In genomic region chr3:33914731-33915389, GRCh38 we compare ENCODE assay signal across 1 cellular context.
TF ChIP-seq lines count a peak whose summit lies in the region.

No MANE protein-coding gene starts in this region.

TF ChIP-seq in K562, 482 proteins besides CTCF, POLR2A, EP300 and RAD21 (continued from another document and continues in another):
- TF ChIP-seq SFPQ (IDR thresholded peaks at IDR 0.05; ENCODE audit: low read depth, low read length) (no peak), WHSC1 (IDR thresholded peaks at IDR 0.05; ENCODE audit: low read length) (no peak), SREBF2 (CRISPR knock-in tag; IDR thresholded peaks at IDR 0.05) (no peak), STAT5A (IDR thresholded peaks at IDR 0.05; ENCODE audit: borderline replicate concordance, low read length) (peak; percentile 56; the same call in 1 of the 2 replicates), ZNF217 (CRISPR knock-in tag; IDR thresholded peaks at IDR 0.05) (no peak), L3MBTL2 (IDR thresholded peaks at IDR 0.05) (peak; percentile 51), ZKSCAN8 (CRISPR knock-in tag; IDR thresholded peaks at IDR 0.05) (no peak), FUS (optimal IDR thresholded peaks at IDR 0.05; ENCODE audit: low read depth, low read length) (no peak), THRA (IDR thresholded peaks at IDR 0.05) (no peak), ZNF174 (CRISPR knock-in tag; IDR thresholded peaks at IDR 0.05) (no peak), ELF1 (tag; IDR thresholded peaks at IDR 0.05) (no peak), NR1H2 (CRISPR knock-in tag; IDR thresholded peaks at IDR 0.05) (no peak), CBX2 (IDR thresholded peaks at IDR 0.05; ENCODE audit: insufficient read depth, low read length, poor library complexity, severe bottlenecking) (no peak), FOSL1 (tag; conservative IDR thresholded peaks at IDR 0.05) (no peak), FOXP1 (CRISPR knock-in tag; IDR thresholded peaks at IDR 0.05) (no peak), HIVEP1 (CRISPR knock-in tag; IDR thresholded peaks at IDR 0.05) (no peak), LCOR (CRISPR knock-in tag; IDR thresholded peaks at IDR 0.05) (peak; percentile 76; the same call in 1 of the 2 replicates), ZNF57 (CRISPR knock-in tag; IDR thresholded peaks at IDR 0.05) (no peak), NRF1 (conservative IDR thresholded peaks at IDR 0.05 in 1 of 2, IDR thresholded peaks at IDR 0.05 in 1 of 2) (peak; percentile 23 to 34; a peak in 2 of 4 replicates), TEAD2 (tag; IDR thresholded peaks at IDR 0.05) (peak; percentile 71), THAP12 (CRISPR knock-in tag; IDR thresholded peaks at IDR 0.05) (no peak), CAMTA2 (CRISPR knock-in tag; conservative IDR thresholded peaks at IDR 0.05) (no peak), CC2D1A (IDR thresholded peaks at IDR 0.05) (no peak), TBL1XR1 (IDR thresholded peaks at IDR 0.05; ENCODE audit: low read length in 2 of 2) (peak; percentile 73 to 85; a peak in 3 of 4 replicates), ZNF785 (CRISPR knock-in tag; IDR thresholded peaks at IDR 0.05) (no peak), ZNF347 (CRISPR knock-in tag; IDR thresholded peaks at IDR 0.05; ENCODE audit: low read depth) (no peak), NR3C1 (CRISPR knock-in tag; IDR thresholded peaks at IDR 0.05) (no peak), ZNF444 (CRISPR knock-in tag; IDR thresholded peaks at IDR 0.05) (no peak), ZNF644 (tag; IDR thresholded peaks at IDR 0.05; ENCODE audit: low read depth) (peak; percentile 76; the same call in 1 of the 2 replicates), KDM1A (IDR thresholded peaks at IDR 0.05) (peak; percentile 54 to 82; a peak in 3 of 4 replicates), JUND (IDR thresholded peaks at IDR 0.05; ENCODE audit: borderline replicate concordance, low read depth, low read length) (peak; percentile 78), JUND (tag; IDR thresholded peaks at IDR 0.05; ENCODE audit: borderline replicate concordance, low read depth, low read length) (peak; percentile 61; the same call in 1 of the 3 replicates), FOXA3 (CRISPR knock-in tag; conservative IDR thresholded peaks at IDR 0.05 in 1 of 2, IDR thresholded peaks at IDR 0.05 in 1 of 2) (no peak), ZNF212 (CRISPR knock-in tag; IDR thresholded peaks at IDR 0.05) (no peak), KLF10 (CRISPR knock-in tag; IDR thresholded peaks at IDR 0.05) (no peak), ZEB2 (IDR thresholded peaks at IDR 0.05) (no peak), CEBPB (tag; IDR thresholded peaks at IDR 0.05) (peak; percentile 37; the same call in 1 of the 2 replicates), RBM34 (IDR thresholded peaks at IDR 0.05; ENCODE audit: borderline replicate concordance, insufficient read depth, low read length) (no peak), RBFOX2 (IDR thresholded peaks at IDR 0.05; ENCODE audit: low read depth, low read length) (no peak)
- TF ChIP-seq, protein P1, sequence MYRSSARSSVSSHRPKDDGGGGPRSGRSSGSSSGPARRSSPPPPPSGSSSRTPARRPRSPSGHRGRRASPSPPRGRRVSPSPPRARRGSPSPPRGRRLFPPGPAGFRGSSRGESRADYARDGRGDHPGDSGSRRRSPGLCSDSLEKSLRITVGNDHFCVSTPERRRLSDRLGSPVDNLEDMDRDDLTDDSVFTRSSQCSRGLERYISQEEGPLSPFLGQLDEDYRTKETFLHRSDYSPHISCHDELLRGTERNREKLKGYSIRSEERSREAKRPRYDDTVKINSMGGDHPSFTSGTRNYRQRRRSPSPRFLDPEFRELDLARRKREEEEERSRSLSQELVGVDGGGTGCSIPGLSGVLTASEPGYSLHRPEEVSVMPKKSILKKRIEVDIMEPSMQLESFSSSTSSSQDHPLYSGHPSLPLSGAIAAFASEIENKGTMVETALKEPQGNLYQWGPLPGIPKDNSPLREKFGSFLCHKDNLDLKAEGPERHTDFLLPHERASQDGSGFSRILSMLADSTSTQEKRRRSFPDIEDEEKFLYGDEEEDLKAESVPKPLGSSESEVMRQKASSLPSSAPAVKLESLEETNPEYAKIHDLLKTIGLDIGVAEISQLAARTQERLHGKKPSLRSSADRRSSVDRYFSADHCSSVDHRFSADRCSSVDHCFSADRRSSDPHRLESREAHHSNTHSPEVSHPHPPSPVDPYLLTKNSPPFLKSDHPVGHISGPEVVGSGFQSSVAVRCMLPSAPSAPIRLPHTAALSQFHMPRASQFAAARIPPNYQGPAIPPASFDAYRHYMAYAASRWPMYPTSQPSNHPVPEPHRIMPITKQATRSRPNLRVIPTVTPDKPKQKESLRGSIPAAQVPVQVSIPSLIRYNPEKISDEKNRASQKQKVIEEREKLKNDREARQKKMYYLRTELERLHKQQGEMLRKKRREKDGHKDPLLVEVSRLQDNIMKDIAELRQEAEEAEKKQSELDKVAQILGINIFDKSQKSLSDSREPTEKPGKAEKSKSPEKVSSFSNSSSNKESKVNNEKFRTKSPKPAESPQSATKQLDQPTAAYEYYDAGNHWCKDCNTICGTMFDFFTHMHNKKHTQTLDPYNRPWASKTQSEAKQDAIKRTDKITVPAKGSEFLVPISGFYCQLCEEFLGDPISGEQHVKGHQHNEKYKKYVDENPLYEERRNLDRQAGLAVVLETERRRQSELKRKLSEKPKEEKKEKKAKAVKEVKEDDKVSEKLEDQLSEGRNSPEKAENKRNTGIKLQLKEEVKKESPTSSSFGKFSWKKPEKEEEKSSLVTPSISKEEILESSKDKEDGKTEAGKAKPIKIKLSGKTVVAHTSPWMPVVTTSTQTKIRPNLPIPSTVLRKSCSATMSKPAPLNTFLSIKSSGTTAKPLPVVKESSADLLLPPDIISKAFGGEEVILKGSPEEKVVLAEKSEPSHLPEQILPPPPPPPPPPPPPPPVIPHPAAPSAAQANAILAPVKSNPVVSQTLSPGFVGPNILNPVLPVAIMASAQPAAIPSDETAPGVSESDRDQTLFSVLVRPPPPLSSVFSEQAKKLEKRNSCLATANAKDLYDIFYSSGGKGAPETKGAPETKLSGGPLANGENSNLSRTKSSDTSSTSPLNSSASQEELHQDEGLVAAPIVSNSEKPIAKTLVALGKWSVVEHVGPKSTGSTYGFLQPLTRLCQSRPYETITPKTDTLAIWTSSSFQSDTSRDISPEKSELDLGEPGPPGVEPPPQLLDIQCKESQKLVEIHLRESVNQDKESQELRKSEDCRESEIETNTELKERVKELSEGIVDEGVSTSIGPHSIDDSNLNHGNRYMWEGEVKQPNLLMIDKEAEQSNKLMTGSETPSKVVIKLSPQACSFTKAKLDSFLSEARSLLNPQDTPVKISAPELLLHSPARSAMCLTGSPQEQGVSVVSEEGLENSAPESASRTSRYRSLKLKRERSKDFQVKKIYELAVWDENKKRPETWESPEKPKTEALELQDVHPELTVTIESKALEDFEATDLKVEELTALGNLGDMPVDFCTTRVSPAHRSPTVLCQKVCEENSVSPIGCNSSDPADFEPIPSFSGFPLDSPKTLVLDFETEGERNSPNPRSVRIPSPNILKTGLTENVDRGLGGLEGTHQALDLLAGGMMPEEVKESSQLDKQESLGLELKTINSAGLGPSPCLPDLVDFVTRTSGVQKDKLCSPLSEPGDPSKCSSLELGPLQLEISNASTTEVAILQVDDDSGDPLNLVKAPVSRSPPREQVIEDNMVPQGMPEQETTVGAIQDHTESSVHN (IDR thresholded peaks at IDR 0.05; ENCODE audit: borderline replicate concordance in 1 of 2, low read depth in 1 of 2), result no peak
- TF ChIP-seq, protein P2, sequence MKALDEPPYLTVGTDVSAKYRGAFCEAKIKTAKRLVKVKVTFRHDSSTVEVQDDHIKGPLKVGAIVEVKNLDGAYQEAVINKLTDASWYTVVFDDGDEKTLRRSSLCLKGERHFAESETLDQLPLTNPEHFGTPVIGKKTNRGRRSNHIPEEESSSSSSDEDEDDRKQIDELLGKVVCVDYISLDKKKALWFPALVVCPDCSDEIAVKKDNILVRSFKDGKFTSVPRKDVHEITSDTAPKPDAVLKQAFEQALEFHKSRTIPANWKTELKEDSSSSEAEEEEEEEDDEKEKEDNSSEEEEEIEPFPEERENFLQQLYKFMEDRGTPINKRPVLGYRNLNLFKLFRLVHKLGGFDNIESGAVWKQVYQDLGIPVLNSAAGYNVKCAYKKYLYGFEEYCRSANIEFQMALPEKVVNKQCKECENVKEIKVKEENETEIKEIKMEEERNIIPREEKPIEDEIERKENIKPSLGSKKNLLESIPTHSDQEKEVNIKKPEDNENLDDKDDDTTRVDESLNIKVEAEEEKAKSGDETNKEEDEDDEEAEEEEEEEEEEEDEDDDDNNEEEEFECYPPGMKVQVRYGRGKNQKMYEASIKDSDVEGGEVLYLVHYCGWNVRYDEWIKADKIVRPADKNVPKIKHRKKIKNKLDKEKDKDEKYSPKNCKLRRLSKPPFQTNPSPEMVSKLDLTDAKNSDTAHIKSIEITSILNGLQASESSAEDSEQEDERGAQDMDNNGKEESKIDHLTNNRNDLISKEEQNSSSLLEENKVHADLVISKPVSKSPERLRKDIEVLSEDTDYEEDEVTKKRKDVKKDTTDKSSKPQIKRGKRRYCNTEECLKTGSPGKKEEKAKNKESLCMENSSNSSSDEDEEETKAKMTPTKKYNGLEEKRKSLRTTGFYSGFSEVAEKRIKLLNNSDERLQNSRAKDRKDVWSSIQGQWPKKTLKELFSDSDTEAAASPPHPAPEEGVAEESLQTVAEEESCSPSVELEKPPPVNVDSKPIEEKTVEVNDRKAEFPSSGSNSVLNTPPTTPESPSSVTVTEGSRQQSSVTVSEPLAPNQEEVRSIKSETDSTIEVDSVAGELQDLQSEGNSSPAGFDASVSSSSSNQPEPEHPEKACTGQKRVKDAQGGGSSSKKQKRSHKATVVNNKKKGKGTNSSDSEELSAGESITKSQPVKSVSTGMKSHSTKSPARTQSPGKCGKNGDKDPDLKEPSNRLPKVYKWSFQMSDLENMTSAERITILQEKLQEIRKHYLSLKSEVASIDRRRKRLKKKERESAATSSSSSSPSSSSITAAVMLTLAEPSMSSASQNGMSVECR (CRISPR knock-in tag; IDR thresholded peaks at IDR 0.05), result no peak
- TF ChIP-seq, protein P3, sequence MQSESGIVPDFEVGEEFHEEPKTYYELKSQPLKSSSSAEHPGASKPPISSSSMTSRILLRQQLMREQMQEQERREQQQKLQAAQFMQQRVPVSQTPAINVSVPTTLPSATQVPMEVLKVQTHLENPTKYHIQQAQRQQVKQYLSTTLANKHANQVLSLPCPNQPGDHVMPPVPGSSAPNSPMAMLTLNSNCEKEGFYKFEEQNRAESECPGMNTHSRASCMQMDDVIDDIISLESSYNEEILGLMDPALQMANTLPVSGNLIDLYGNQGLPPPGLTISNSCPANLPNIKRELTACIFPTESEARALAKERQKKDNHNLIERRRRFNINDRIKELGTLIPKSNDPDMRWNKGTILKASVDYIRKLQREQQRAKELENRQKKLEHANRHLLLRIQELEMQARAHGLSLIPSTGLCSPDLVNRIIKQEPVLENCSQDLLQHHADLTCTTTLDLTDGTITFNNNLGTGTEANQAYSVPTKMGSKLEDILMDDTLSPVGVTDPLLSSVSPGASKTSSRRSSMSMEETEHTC (IDR thresholded peaks at IDR 0.05), result no peak
- TF ChIP-seq, protein P4, sequence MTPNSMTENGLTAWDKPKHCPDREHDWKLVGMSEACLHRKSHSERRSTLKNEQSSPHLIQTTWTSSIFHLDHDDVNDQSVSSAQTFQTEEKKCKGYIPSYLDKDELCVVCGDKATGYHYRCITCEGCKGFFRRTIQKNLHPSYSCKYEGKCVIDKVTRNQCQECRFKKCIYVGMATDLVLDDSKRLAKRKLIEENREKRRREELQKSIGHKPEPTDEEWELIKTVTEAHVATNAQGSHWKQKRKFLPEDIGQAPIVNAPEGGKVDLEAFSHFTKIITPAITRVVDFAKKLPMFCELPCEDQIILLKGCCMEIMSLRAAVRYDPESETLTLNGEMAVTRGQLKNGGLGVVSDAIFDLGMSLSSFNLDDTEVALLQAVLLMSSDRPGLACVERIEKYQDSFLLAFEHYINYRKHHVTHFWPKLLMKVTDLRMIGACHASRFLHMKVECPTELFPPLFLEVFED (CRISPR knock-in tag; conservative IDR thresholded peaks at IDR 0.05), result no peak
